Comparison of ENCODE assay signal across 25 cellular contexts in the genomic region with DNA sequence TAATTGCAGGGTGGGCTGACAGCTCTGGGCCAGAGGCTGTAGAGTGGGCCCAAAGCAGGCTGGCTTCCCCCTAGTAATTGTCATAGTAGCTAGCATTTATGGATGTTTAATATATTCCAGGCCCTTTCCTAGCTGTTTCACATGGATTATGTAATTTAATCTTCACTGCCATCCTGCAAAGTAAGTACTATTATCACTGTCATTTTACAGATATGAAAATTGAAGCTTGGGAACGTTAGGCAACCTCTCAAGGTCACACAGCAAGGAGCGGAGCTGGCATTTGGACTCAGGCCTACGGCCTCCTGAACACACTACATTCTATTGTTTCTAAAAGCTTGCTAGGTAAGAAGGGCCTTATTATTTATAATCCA.
A peak's percentile ranks its signal among the peaks of the same experiment; 100 is the strongest.
DNase-seq lines count a peak whose midpoint lies in the region; ATAC-seq, FAIRE-seq and TF ChIP-seq lines count a peak whose summit lies in the region.
"Had no signal": no experiment of that assay in that cellular context is flagged by ENCODE, and none has a peak within 500 bp of the region (broad histone marks: within the 10 kb centered on the region; RNA-seq: fewer than 3 reads in every experiment).

No MANE protein-coding gene starts in this region.

- no peaks in the 10 kb centered on the region; a peak in 1 of 5 replicates for H3K27me3 ChIP-seq in HepG2 (ENCODE audit: control insufficient read depth in 1 of 2, insufficient read depth in 2 of 2, low read length in 2 of 2)
- no peaks in the 10 kb centered on the region for H3K27me3 ChIP-seq in right lobe of liver
- H3K27me3 ChIP-seq in SK-N-SH (ENCODE audit: insufficient read depth), result no peaks in the 10 kb centered on the region
- H3K27me3 ChIP-seq in CD8-positive, alpha-beta memory T cell (ENCODE audit: insufficient read depth, low read length, poor library complexity, severe bottlenecking), result no peaks in the 10 kb centered on the region

- H3K4me1 ChIP-seq in HepG2 (ENCODE audit: insufficient read depth, low read length), result peaks cover 7% of the 10 kb centered on the region; the same call in 1 of the 2 replicates
- no peaks in the 10 kb centered on the region for H3K4me1 ChIP-seq in right lobe of liver
- H3K4me1 ChIP-seq in SK-N-SH (ENCODE audit: control insufficient read depth in 1 of 2, insufficient read depth in 2 of 2, low read depth in 1 of 2, low read length in 1 of 2), result peaks cover 0 to 32% of the 10 kb centered on the region in 2 experiments; a peak in 2 of 4 replicates
- H3K4me1 ChIP-seq in CD8-positive, alpha-beta memory T cell (ENCODE audit: insufficient read depth, low read length), result no peaks in the 10 kb centered on the region
- H3K4me1 ChIP-seq: A549 had no signal

- ATAC-seq in HepG2, result 0 out of 3 replicates have a peak, but pooled peaks have one; percentile 28
- ATAC-seq in right lobe of liver, result no peak
- ATAC-seq: A549, GM12878, HCT116 had no signal

- no peaks in the 10 kb centered on the region for H3K9me2 ChIP-seq in SK-N-SH

- H3K4me1 Mint-ChIP-seq in nephron, result peaks cover 43% of the 10 kb centered on the region
- H3K4me1 Mint-ChIP-seq in CD8-positive, alpha-beta memory T cell, result peaks cover 0 to 4% (median 3%) of the 10 kb centered on the region in 3 donors
- H3K4me1 Mint-ChIP-seq: IgD-negative memory B cell had no signal

- H3F3A ChIP-seq in SK-N-SH (replicated peaks; ENCODE audit: insufficient read depth), result peaks cover 3% of the 10 kb centered on the region

- TF ChIP-seq CTCF in HepG2 (CRISPR knock-in tag; IDR thresholded peaks at IDR 0.05) (no peak), right lobe of liver (IDR thresholded peaks at IDR 0.05) (no peak), SK-N-SH (IDR thresholded peaks at IDR 0.05) (no peak), nephron (IDR thresholded peaks at IDR 0.05; ENCODE audit: unreplicated experiment in 3 of 3) (no peak)

- H4K20me1 ChIP-seq in HepG2 (ENCODE audit: insufficient read depth, low read length) (no peaks in the 10 kb centered on the region), SK-N-SH (ENCODE audit: insufficient read depth) (no peaks in the 10 kb centered on the region)

- H3K36me3 ChIP-seq in HepG2 (replicated peaks in 1 of 2; ENCODE audit: control insufficient read depth in 1 of 2, insufficient read depth in 2 of 2, low read length in 2 of 2) (no peaks in the 10 kb centered on the region), right lobe of liver (no peaks in the 10 kb centered on the region), SK-N-SH (replicated peaks in 1 of 2; ENCODE audit: control insufficient read depth in 1 of 2, insufficient read depth in 2 of 2, low read length in 1 of 2) (no peaks in the 10 kb centered on the region)
- H3K36me3 ChIP-seq in CD8-positive, alpha-beta memory T cell (ENCODE audit: insufficient read depth, low read length), result no peaks in the 10 kb centered on the region

- no peak for TF ChIP-seq POLR2A in HepG2 (IDR thresholded peaks at IDR 0.05; ENCODE audit: insufficient read depth in 1 of 2, low read depth in 2 of 2, low read length in 2 of 2)
- TF ChIP-seq POLR2A in right lobe of liver (IDR thresholded peaks at IDR 0.05), result no peak

- CTCF ChIA-PET in HepG2 (lab: Yijun Ruan, JAX; ENCODE audit: low intra/inter-chr PET ratio, low total read pairs) (no interaction called here), SK-N-SH (lab: Yijun Ruan, JAX) (interaction anchor here (0.7 to 2.3 kb wide), 5 partner anchors 12 to 80 kb away, joined by 3 to 9 read pairs (median 3); a partner anchor contains a TSS)
- CTCF ChIA-PET in CD8-positive, alpha-beta memory T cell (lab: Charles Lee), result no interaction called here

- no peaks in the 10 kb centered on the region for H3K79me2 ChIP-seq in HepG2 (ENCODE audit: insufficient read depth, low read length)
- no peaks in the 10 kb centered on the region for H3K79me2 ChIP-seq in SK-N-SH (ENCODE audit: insufficient read depth)

- POLR2A ChIA-PET in HepG2 (lab: Yijun Ruan, JAX) (no interaction called here), SK-N-SH (lab: Yijun Ruan, JAX) (interaction anchor here (1.6 kb wide), 1 partner anchor 78 kb away, joined by 7 read pairs; no protein-coding TSS in a partner anchor)
- POLR2A ChIA-PET in CD8-positive, alpha-beta memory T cell (lab: Charles Lee), result no interaction called here

- BruUV-seq in HepG2 (replicated peaks; lab: Mats Ljungman, UMichigan), result no TSS peak

- no peaks in the 10 kb centered on the region for H3K9me3 Mint-ChIP-seq in nephron
- H3K9me3 Mint-ChIP-seq in CD8-positive, alpha-beta memory T cell, result no peaks in the 10 kb centered on the region
- H3K9me3 Mint-ChIP-seq: CD4-positive, alpha-beta memory T cell had no signal

- DNase-seq in HepG2 (ENCODE audit: low spot score), result no peak
- DNase-seq in right lobe of liver, result no peak
- DNase-seq in SK-N-SH, result peak; percentile 64
- no peak for DNase-seq in CD8-positive, alpha-beta memory T cell
- DNase-seq in activated CD4-positive, CD25-positive, alpha-beta regulatory T cell (lab: John Stamatoyannopoulos, UW), result no peak
- DNase-seq in NCI-H1694 (lab: John Stamatoyannopoulos, UW), result no peak
- DNase-seq: AML-193; C1 segment of cervical spinal cord; Caco-2; CD4-positive, alpha-beta memory T cell; NCI-H1048; NCI-H1417 treated with DMSO at 0.1 percent for 48 hours; NCI-H187; NCI-H2081 treated with DMSO at 0.1 percent for 48 hours; NCI-H446 treated with DMSO at 0.1 percent for 48 hours; NCI-H526 treated with DMSO at 0.1 percent for 48 hours; PC-9; SHP77 had no signal

- no peak for FAIRE-seq in HepG2 (lab: Jason Lieb, UNC)
- FAIRE-seq: A549, G401.6, GM12878 had no signal

- intact Hi-C loops in HepG2 (cut with micrococcal nuclease; ENCODE audit: unreplicated experiment) (no loop called here), right lobe of liver (cut with DNase I) (no loop called here)

- H3K9me3 ChIP-seq in HepG2 (ENCODE audit: low read length) (no peaks in the 10 kb centered on the region), right lobe of liver (no peaks in the 10 kb centered on the region), SK-N-SH (no peaks in the 10 kb centered on the region)
- H3K9me3 ChIP-seq in CD8-positive, alpha-beta memory T cell (ENCODE audit: low read length), result no peaks in the 10 kb centered on the region
- H3K9me3 ChIP-seq: A549, Caco-2 had no signal

- no peak overlapping the region for H3K4me2 ChIP-seq in HepG2 (ENCODE audit: low read depth, low read length)
- no peak overlapping the region for H3K4me2 ChIP-seq in SK-N-SH
- H3K4me2 ChIP-seq: A549, KMS-11, PC-9 had no signal

- no peak overlapping the region for H3K9ac ChIP-seq in HepG2 (ENCODE audit: insufficient read depth, low read depth, low read length)
- no peak overlapping the region for H3K9ac ChIP-seq in SK-N-SH
- H3K9ac ChIP-seq: KMS-11 had no signal

- WGBS in HepG2 (ENCODE audit: low lambda C conversion rate), result 2% methylated on average over 3 of the region's 3 CpGs
- WGBS in right lobe of liver (ENCODE audit: insufficient coverage, low coverage, low lambda C conversion rate, missing lambda C conversion rate), result 72% methylated on average over 3 of the region's 3 CpGs
- WGBS in SK-N-SH (ENCODE audit: low lambda C conversion rate), result 66% methylated on average over 3 of the region's 3 CpGs

- peak overlapping the region; percentile 20 to 60 (median 30) for H3K27ac Mint-ChIP-seq in nephron
- peak overlapping the region in 1 of 8 donors; percentile 10 for H3K27ac Mint-ChIP-seq in CD8-positive, alpha-beta memory T cell
- H3K27ac Mint-ChIP-seq: CD4-positive, alpha-beta memory T cell had no signal

- H3K4me3 ChIP-seq in HepG2 (replicated peaks in 1 of 3; ENCODE audit: insufficient read depth in 1 of 3, low read depth in 2 of 3, low read length in 3 of 3) (no peak overlapping the region), right lobe of liver (no peak overlapping the region), SK-N-SH (ENCODE audit: low read depth in 2 of 2, low read length in 1 of 2) (no peak overlapping the region)
- no peak overlapping the region for H3K4me3 ChIP-seq in CD8-positive, alpha-beta memory T cell (ENCODE audit: low read length)
- H3K4me3 ChIP-seq: A549, GM12878, PC-9 had no signal

- H3K36me3 Mint-ChIP-seq in nephron (ENCODE audit: low read depth), result no peaks in the 10 kb centered on the region
- no peaks in the 10 kb centered on the region for H3K36me3 Mint-ChIP-seq in CD8-positive, alpha-beta memory T cell
- H3K36me3 Mint-ChIP-seq: CD4-positive, alpha-beta memory T cell had no signal

- H3K27ac ChIP-seq in HepG2 (ENCODE audit: extremely low read length, insufficient read depth, low read length) (no peak overlapping the region), right lobe of liver (no peak overlapping the region), SK-N-SH (ENCODE audit: low read depth in 2 of 2, low read length in 1 of 2) (peak overlapping the region; percentile 23 to 96; a peak in 3 of 4 replicates)
- no peak overlapping the region for H3K27ac ChIP-seq in CD8-positive, alpha-beta memory T cell (ENCODE audit: low read depth, low read length)
- H3K27ac ChIP-seq: A549, KMS-11, PC-9 had no signal

- H2AFZ ChIP-seq in HepG2 (ENCODE audit: low read length) (no peak overlapping the region), SK-N-SH (ENCODE audit: low read depth) (no peak overlapping the region)
- H2AFZ ChIP-seq: PC-9 had no signal

- TF ChIP-seq RAD21 in HepG2 (CRISPR knock-in tag; IDR thresholded peaks at IDR 0.05), result no peak
- peak; percentile 9; the same call in 1 of the 2 replicates for TF ChIP-seq RAD21 in SK-N-SH (IDR thresholded peaks at IDR 0.05; ENCODE audit: low read length)

- in situ Hi-C loops in HepG2 (cut with HindIII; ENCODE audit: extremely low pct_ligation_motif_present, low pct_unique_long_range_greater_than_20kb), result no loop called here

- H3K27me3 Mint-ChIP-seq in nephron (ENCODE audit: low read depth), result no peaks in the 10 kb centered on the region
- H3K27me3 Mint-ChIP-seq in CD8-positive, alpha-beta memory T cell, result peaks cover 0 to 1% of the 10 kb centered on the region in 2 donors
- H3K27me3 Mint-ChIP-seq: CD4-positive, alpha-beta memory T cell; IgD-negative memory B cell had no signal

- no peak overlapping the region for H3K4me3 Mint-ChIP-seq in nephron
- no peak overlapping the region for H3K4me3 Mint-ChIP-seq in CD8-positive, alpha-beta memory T cell
- H3K4me3 Mint-ChIP-seq: CD4-positive, alpha-beta memory T cell; IgD-negative memory B cell had no signal

- no peak for TF ChIP-seq EP300 in HepG2 (IDR thresholded peaks at IDR 0.05; ENCODE audit: low read depth in 2 of 2, low read length in 2 of 2)
- no peak for TF ChIP-seq EP300 in HepG2 (CRISPR knock-in tag; IDR thresholded peaks at IDR 0.05; ENCODE audit: borderline replicate concordance)
- TF ChIP-seq EP300 in SK-N-SH (IDR thresholded peaks at IDR 0.05; ENCODE audit: borderline replicate concordance in 1 of 2, low read depth in 1 of 2, low read length in 1 of 2), result peak in 1 of 2 experiments; percentile 92; a peak in 2 of 4 replicates

TF ChIP-seq in HepG2, 621 proteins besides CTCF, POLR2A, EP300 and RAD21 (continues in another document):
- no peak for TF ChIP-seq SOX13 (IDR thresholded peaks at IDR 0.05)
- 0 out of 4 replicates have a peak, but pooled peaks of 1 of the 2 experiments have one; percentile 10 for TF ChIP-seq SOX13 (CRISPR knock-in tag; conservative IDR thresholded peaks at IDR 0.05 in 1 of 2, IDR thresholded peaks at IDR 0.05 in 1 of 2)

TF ChIP-seq in SK-N-SH, 30 proteins besides CTCF, POLR2A, EP300 and RAD21 (continues in another document):
- TF ChIP-seq RCOR1 (IDR thresholded peaks at IDR 0.05; ENCODE audit: low read length), result peak; percentile 81; the same call in 1 of the 2 replicates
- peak; percentile 59 for TF ChIP-seq CHD2 (IDR thresholded peaks at IDR 0.05; ENCODE audit: low read length, partially characterized antibody)
- TF ChIP-seq GATA2 (CRISPR knock-in tag; IDR thresholded peaks at IDR 0.05), result peak; percentile 73; the same call in 1 of the 2 replicates

Comparison
In these comparisons a context has a peak if more than half of its experiments do, and no peak if none do; other contexts are left out.
1. H3K27ac ChIP-seq: peak in SK-N-SH (2 of 2); none in HepG2 (single experiment), right lobe of liver (0 of 3) and CD8-positive, alpha-beta memory T cell (single experiment).